In the genomic region with DNA sequence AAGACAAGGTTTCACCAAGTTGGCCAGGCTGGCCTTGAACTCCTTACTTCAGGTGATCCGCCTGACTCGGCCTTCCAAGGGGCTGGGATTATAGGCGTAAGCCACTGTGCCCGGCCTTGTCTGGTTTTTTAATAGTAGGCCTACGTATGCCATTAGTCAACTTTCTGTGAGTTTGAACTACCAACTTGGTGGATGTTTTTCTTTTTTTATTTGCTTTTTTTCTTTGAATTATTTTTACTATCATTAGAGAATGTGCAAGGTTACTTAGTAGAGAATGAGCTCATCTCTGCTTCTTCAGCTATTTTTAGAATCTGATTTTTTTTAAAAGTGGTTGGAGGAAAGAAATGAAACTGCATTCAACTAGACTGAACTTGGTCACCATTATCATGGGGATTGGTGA, we compare ENCODE assay signal across 19 cellular contexts. TPM values are rescaled to one million over a fixed set of nuclear protein-coding genes. Genes with fewer than 3 reads are reported as not detected.
A peak's percentile ranks its signal among the peaks of the same experiment; 100 is the strongest.
DNase-seq lines count a peak whose midpoint lies in the region; ATAC-seq and TF ChIP-seq lines count a peak whose summit lies in the region.
"Had no signal": no experiment of that assay in that cellular context is flagged by ENCODE, and none has a peak within 500 bp of the region (broad histone marks: within the 10 kb centered on the region; RNA-seq: fewer than 3 reads in every experiment).

No MANE protein-coding gene starts in this region.

- no peaks in the 10 kb centered on the region for H3K9me2 ChIP-seq in HCT116 (ENCODE audit: insufficient read depth)

- H4K20me1 ChIP-seq in HCT116 (ENCODE audit: insufficient read depth) = peaks cover 51% of the 10 kb centered on the region; the same call in 1 of the 2 replicates

- H3K4me3 ChIP-seq in ACC112 (ENCODE audit: low read depth, low read length) (peak overlapping the region; percentile 20), HCT116 (replicated peaks in 1 of 2; ENCODE audit: low read depth in 1 of 2, low read length in 2 of 2) (no peak overlapping the region), fibroblast of villous mesenchyme (ENCODE audit: low read depth, low read length) (no peak overlapping the region)
- H3K4me3 ChIP-seq: breast epithelium, HAP-1, transverse colon had no signal

- no peak for TF ChIP-seq CTCF in HCT116 (IDR thresholded peaks at IDR 0.05 in 2 of 3, conservative IDR thresholded peaks at IDR 0.05 in 1 of 3; ENCODE audit: borderline replicate concordance in 1 of 3, insufficient read depth in 1 of 3, low read depth in 2 of 3, low read length in 2 of 3)
- TF ChIP-seq CTCF in fibroblast of villous mesenchyme (IDR thresholded peaks at IDR 0.05; ENCODE audit: insufficient read depth, low read depth, low read length) = no peak

- H3K27me3 ChIP-seq in ACC112 (ENCODE audit: insufficient read depth, low read length) = no peaks in the 10 kb centered on the region
- H3K27me3 ChIP-seq in HCT116 (ENCODE audit: insufficient read depth, low read length) = no peaks in the 10 kb centered on the region
- H3K27me3 ChIP-seq: breast epithelium, transverse colon had no signal

- peak overlapping the region; percentile 85 for H3K27ac ChIP-seq in ACC112 (ENCODE audit: low read depth, low read length)
- H3K27ac ChIP-seq in HCT116 (ENCODE audit: low read depth, low read length) = peak overlapping the region; percentile 63; the same call in 1 of the 2 replicates
- H3K27ac ChIP-seq: breast epithelium, transverse colon had no signal

- H3K79me2 ChIP-seq in ACC112 (ENCODE audit: control insufficient read depth, insufficient read depth, low read length, unreplicated experiment) (peaks cover 92% of the 10 kb centered on the region), HCT116 (ENCODE audit: insufficient read depth, low read length) (peaks cover 100% of the 10 kb centered on the region)

- ATAC-seq in HCT116 = no peak
- ATAC-seq in SK-N-SH treated with all-trans-retinoic acid at 6 μM for 48 hours = peak; percentile 13; the same call in 1 of the 3 replicates
- no peak for ATAC-seq in GM19397 (IDR thresholded peaks at IDR 0.05; ENCODE audit: unreplicated experiment)
- no peak for ATAC-seq in HG02973 (IDR thresholded peaks at IDR 0.05; ENCODE audit: unreplicated experiment)
- ATAC-seq: sciatic nerve had no signal

- no peak for TF ChIP-seq RAD21 in HCT116 (IDR thresholded peaks at IDR 0.05; ENCODE audit: low read depth)

- no peak overlapping the region for H3K9ac ChIP-seq in HCT116 (ENCODE audit: low read length)

- H3K4me2 ChIP-seq in HCT116 (ENCODE audit: low read length) = peak overlapping the region; percentile 4; the same call in 1 of the 2 replicates

- TF ChIP-seq POLR2A in HCT116 (IDR thresholded peaks at IDR 0.05; ENCODE audit: borderline replicate concordance, extremely low read depth, insufficient read depth, insufficient read length) = no peak

- BruUV-seq in HCT116 (replicated peaks; lab: Mats Ljungman, UMichigan) = no TSS peak

- POLR2A ChIA-PET in HCT116 (lab: Charles Lee) = no interaction called here

- H3K36me3 ChIP-seq in ACC112 (ENCODE audit: insufficient read depth, low read length) (peaks cover 41% of the 10 kb centered on the region), HCT116 (ENCODE audit: control insufficient read depth in 1 of 2, insufficient read depth in 2 of 2, low read length in 2 of 2) (peaks cover 3 to 27% of the 10 kb centered on the region in 2 experiments; a peak in 2 of 4 replicates)
- H3K36me3 ChIP-seq: breast epithelium, HAP-1, transverse colon had no signal

- DNase-seq in HCT116 (ENCODE audit: low read depth, low spot score) (no peak), fibroblast of villous mesenchyme (ENCODE audit: low read depth) (peak; percentile 67), NCI-H1436 treated with DMSO at 0.1 percent for 48 hours (lab: John Stamatoyannopoulos, UW) (no peak), amygdala (lab: John Stamatoyannopoulos, UW) (no peak)
- DNase-seq: activated CD4-positive, CD25-positive, alpha-beta regulatory T cell; activated naive CD4-positive, alpha-beta T cell treated with Interleukin-2 at 50 U/mL for 16 hours; effector memory CD4-positive, alpha-beta T cell; Karpas-422; NCI-H187 treated with DMSO at 0.1 percent for 48 hours; NCI-H510A treated with DMSO at 0.1 percent for 48 hours; stimulated activated CD4-positive, alpha-beta T cell treated with anti-CD3 and anti-CD28 coated beads, Interleukin-4, amount 100 ng/mL, for 1 hour; transverse colon had no signal

- no peaks in the 10 kb centered on the region for H3K9me3 ChIP-seq in HCT116 (ENCODE audit: control insufficient read depth in 1 of 2, insufficient read depth in 1 of 2, low read depth in 1 of 2, low read length in 2 of 2)
- H3K9me3 ChIP-seq: breast epithelium, HAP-1, transverse colon had no signal

- H3K4me1 ChIP-seq in ACC112 (ENCODE audit: control insufficient read depth, insufficient read depth, low read length, unreplicated experiment) (peaks cover 89% of the 10 kb centered on the region), HCT116 (ENCODE audit: control insufficient read depth in 1 of 2, insufficient read depth in 2 of 2, low read length in 2 of 2) (peaks cover 88 to 99% of the 10 kb centered on the region in 2 experiments)
- H3K4me1 ChIP-seq: breast epithelium had no signal

- intact Hi-C loops in HCT116 (cut with micrococcal nuclease) = no loop called here

- H2AFZ ChIP-seq in ACC112 (ENCODE audit: low read length, unreplicated experiment) = no peak overlapping the region
- no peak overlapping the region for H2AFZ ChIP-seq in HCT116 (ENCODE audit: low read depth, low read length, poor library complexity, severe bottlenecking)

- CTCF ChIA-PET in HCT116 (lab: Charles Lee) = interaction anchor here (0.9 kb wide), 1 partner anchor 273 kb away, joined by 3 read pairs; no protein-coding TSS in a partner anchor

- RAD21 ChIA-PET in HCT116 (lab: Charles Lee; ENCODE audit: low non-redundant PET in 1 of 2, low total read pairs in 2 of 2, uncharacterized antibody in 2 of 2, unreplicated experiment in 2 of 2) = no interaction called here

TF ChIP-seq in HCT116, 20 proteins besides CTCF, POLR2A, EP300 and RAD21:
- no peak for TF ChIP-seq ELF1 (IDR thresholded peaks at IDR 0.05; ENCODE audit: borderline replicate concordance, low read depth)
- no peak for TF ChIP-seq SP1 (IDR thresholded peaks at IDR 0.05; ENCODE audit: low read depth)
- no peak for TF ChIP-seq EZH2 (IDR thresholded peaks at IDR 0.05)
- no peak for TF ChIP-seq TCF7L2 (IDR thresholded peaks at IDR 0.05; ENCODE audit: borderline replicate concordance, extremely low read depth, insufficient read depth, insufficient read length)
- no peak for TF ChIP-seq CBX3 (IDR thresholded peaks at IDR 0.05; ENCODE audit: low read depth)

TF ChIP-seq in SK-N-SH treated with all-trans-retinoic acid at 6 μM for 48 hours, 23 proteins besides CTCF, POLR2A, EP300 and RAD21:
- TF ChIP-seq, protein P1, sequence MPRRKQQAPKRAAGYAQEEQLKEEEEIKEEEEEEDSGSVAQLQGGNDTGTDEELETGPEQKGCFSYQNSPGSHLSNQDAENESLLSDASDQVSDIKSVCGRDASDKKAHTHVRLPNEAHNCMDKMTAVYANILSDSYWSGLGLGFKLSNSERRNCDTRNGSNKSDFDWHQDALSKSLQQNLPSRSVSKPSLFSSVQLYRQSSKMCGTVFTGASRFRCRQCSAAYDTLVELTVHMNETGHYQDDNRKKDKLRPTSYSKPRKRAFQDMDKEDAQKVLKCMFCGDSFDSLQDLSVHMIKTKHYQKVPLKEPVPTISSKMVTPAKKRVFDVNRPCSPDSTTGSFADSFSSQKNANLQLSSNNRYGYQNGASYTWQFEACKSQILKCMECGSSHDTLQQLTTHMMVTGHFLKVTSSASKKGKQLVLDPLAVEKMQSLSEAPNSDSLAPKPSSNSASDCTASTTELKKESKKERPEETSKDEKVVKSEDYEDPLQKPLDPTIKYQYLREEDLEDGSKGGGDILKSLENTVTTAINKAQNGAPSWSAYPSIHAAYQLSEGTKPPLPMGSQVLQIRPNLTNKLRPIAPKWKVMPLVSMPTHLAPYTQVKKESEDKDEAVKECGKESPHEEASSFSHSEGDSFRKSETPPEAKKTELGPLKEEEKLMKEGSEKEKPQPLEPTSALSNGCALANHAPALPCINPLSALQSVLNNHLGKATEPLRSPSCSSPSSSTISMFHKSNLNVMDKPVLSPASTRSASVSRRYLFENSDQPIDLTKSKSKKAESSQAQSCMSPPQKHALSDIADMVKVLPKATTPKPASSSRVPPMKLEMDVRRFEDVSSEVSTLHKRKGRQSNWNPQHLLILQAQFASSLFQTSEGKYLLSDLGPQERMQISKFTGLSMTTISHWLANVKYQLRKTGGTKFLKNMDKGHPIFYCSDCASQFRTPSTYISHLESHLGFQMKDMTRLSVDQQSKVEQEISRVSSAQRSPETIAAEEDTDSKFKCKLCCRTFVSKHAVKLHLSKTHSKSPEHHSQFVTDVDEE (CRISPR knock-in tag; IDR thresholded peaks at IDR 0.05) = no peak
- no peak for TF ChIP-seq ZFP3 (CRISPR knock-in tag; IDR thresholded peaks at IDR 0.05)
- TF ChIP-seq ZNF70 (CRISPR knock-in tag; IDR thresholded peaks at IDR 0.05) = no peak
- TF ChIP-seq ZC3H10 (CRISPR knock-in tag; IDR thresholded peaks at IDR 0.05) = no peak
- TF ChIP-seq, protein P2, sequence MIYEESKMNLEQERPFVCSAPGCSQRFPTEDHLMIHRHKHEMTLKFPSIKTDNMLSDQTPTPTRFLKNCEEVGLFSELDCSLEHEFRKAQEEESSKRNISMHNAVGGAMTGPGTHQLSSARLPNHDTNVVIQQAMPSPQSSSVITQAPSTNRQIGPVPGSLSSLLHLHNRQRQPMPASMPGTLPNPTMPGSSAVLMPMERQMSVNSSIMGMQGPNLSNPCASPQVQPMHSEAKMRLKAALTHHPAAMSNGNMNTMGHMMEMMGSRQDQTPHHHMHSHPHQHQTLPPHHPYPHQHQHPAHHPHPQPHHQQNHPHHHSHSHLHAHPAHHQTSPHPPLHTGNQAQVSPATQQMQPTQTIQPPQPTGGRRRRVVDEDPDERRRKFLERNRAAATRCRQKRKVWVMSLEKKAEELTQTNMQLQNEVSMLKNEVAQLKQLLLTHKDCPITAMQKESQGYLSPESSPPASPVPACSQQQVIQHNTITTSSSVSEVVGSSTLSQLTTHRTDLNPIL (CRISPR knock-in tag; IDR thresholded peaks at IDR 0.05; ENCODE audit: low read depth) = no peak
- TF ChIP-seq SNAI2 (CRISPR knock-in tag; IDR thresholded peaks at IDR 0.05) = no peak
- no peak for TF ChIP-seq RARB (CRISPR knock-in tag; IDR thresholded peaks at IDR 0.05)
- TF ChIP-seq TOX (CRISPR knock-in tag; IDR thresholded peaks at IDR 0.05; ENCODE audit: borderline replicate concordance) = no peak
- TF ChIP-seq ARNTL (CRISPR knock-in tag; IDR thresholded peaks at IDR 0.05; ENCODE audit: borderline replicate concordance, low read depth) = no peak
- no peak for TF ChIP-seq ISL1 (CRISPR knock-in tag; IDR thresholded peaks at IDR 0.05)

RNA-seq across cellular contexts. Expression of gene HMGA2, which starts 51.4 kb away (rescaled TPM):
- total RNA-seq in HCT116 (2021; ENCODE audit: unreplicated experiment) = 215 TPM
- 53.9 and 72.1 TPM in 2 replicates for polyA plus RNA-seq in HCT116 (2012)
- 29.8 and 48.0 TPM in 2 replicates for total RNA-seq in fibroblast of villous mesenchyme
